ENCODE assay signal across 24 cellular contexts in genomic region chr12:12648284-12648683, GRCh38.
"Had no signal": no experiment of that assay in that cellular context is flagged by ENCODE, and none has a peak within 500 bp of the region (broad histone marks: within the 10 kb centered on the region; RNA-seq: fewer than 3 reads in every experiment).

No MANE protein-coding gene starts in this region.

- H3K27ac ChIP-seq: KMS-11, RWPE1 had no signal

- FAIRE-seq: HepG2 had no signal

- DNase-seq: IMR-90; Kasumi-1; MM.1S; NCI-H1092 treated with DMSO at 0.1 percent for 48 hours; NCI-H1436; NCI-H187; NCI-H2029; NCI-H2081 treated with DMSO at 0.1 percent for 48 hours; NCI-H2171; NCI-H226; NCI-H446; NCI-H510A; NCI-H524 treated with DMSO at 0.1 percent for 48 hours; NCI-H69; NCI-H774; NK-92 treated with Interleukin-12 subunit alpha and Interleukin-12 subunit beta, amount 100 ng/mL, for 24 hours; PC-3; SHP77; SK-N-SH; SW 1271 had no signal

- H3K4me2 ChIP-seq: KMS-11, SK-N-SH had no signal

- ATAC-seq: HepG2, Panc1, PC-3 had no signal

- H3K9ac ChIP-seq: KMS-11, SK-N-SH had no signal
